16 cellular contexts compared by ENCODE assay signal in the genomic region with DNA sequence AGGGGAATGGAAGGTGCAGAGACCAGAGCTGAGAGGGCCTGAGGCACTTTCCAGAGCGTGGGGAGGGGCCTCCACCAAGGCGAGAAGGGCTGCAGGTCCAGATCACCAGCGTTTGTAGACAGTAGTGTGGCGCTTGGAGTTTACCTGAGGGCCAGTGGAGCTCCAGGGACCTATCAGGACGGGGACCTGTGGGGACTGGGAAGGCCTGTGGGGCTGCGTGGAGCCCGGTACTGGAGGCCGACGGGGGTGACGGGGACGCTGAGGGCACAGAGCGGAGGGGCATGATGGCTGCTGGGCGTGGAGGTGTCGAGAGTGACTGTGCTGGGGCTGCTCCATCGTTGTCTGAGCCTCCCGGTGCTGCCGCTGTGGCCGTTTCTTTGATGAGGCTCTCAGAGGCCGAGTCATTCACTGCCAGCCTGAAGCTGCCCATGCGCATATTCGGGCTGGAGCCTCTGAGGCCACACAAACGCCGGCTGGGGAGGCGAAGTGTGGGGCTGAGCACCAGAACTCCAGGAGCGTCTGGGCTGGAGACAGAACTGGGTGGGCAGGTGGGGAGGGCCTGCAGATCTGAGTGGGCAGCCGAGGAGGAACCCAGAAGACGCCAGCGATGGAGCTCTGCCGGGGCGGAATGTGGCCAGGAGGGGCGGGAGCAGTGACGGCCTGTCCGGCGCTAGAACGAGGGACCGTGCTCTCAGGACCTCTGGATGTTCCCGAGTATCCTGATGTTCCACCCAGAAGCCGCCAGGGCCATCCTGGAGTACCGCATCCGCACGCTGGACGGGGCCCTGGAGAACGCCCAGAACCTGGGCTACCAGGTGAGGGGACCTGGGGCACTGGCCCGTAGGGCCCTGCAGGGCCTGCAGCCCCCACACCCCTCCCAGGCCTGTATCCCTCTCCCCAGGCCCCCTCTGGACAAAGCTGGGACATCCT. TPM values are rescaled to one million over a fixed set of nuclear protein-coding genes. Genes with fewer than 3 reads are reported as not detected.
DNase-seq lines count a peak whose midpoint lies in the region; ATAC-seq and TF ChIP-seq lines count a peak whose summit lies in the region.
"Had no signal": no experiment of that assay in that cellular context is flagged by ENCODE, and none has a peak within 500 bp of the region (broad histone marks: within the 10 kb centered on the region; RNA-seq: fewer than 3 reads in every experiment).

No MANE protein-coding gene starts in this region.

- H3K27me3 ChIP-seq in CD4-positive, alpha-beta T cell (ENCODE audit: control insufficient read depth, insufficient read depth, low read length) = no peaks in the 10 kb centered on the region
- H3K27me3 ChIP-seq in IMR-90 (ENCODE audit: control insufficient read depth, insufficient read depth, low read length) = peaks cover 12% of the 10 kb centered on the region; the same call in 1 of the 2 replicates
- H3K27me3 ChIP-seq: vagina had no signal

- WGBS in IMR-90 (ENCODE audit: extremely low coverage in 2 of 2, insufficient read length in 1 of 2), 2 experiments = 79% methylated on average over 20 of the region's 44 CpGs; no CpG with 5 or more reads in 1 of the 2 experiments

- H3K27ac Mint-ChIP-seq in CD4-positive, alpha-beta T cell = peak overlapping the region; percentile 86
- H3K27ac Mint-ChIP-seq in central memory CD8-positive, alpha-beta T cell (ENCODE audit: low read depth) = no peak overlapping the region
- H3K27ac Mint-ChIP-seq in nephron = no peak overlapping the region
- H3K27ac Mint-ChIP-seq: HFFc6 had no signal

- H3K9me3 Mint-ChIP-seq in CD4-positive, alpha-beta T cell = no peaks in the 10 kb centered on the region
- no peaks in the 10 kb centered on the region for H3K9me3 Mint-ChIP-seq in central memory CD8-positive, alpha-beta T cell
- H3K9me3 Mint-ChIP-seq in nephron = no peaks in the 10 kb centered on the region
- H3K9me3 Mint-ChIP-seq: HFFc6 had no signal

- H3K18ac ChIP-seq in IMR-90 (ENCODE audit: low read depth, low read length) = no peak overlapping the region

- no peak overlapping the region for H3K4me2 ChIP-seq in IMR-90 (ENCODE audit: low read depth, low read length)

- in situ Hi-C loops in IMR-90 (cut with MboI; ENCODE audit: low sequenced_read_pairs) = no loop called here

- H2BK15ac ChIP-seq in IMR-90 (ENCODE audit: low read depth, low read length) = no peak overlapping the region

- no peak overlapping the region for H4K8ac ChIP-seq in IMR-90 (ENCODE audit: low read depth in 2 of 2, low read length in 2 of 2)

- H3K56ac ChIP-seq in IMR-90 (ENCODE audit: extremely low read depth, insufficient read depth, low read length) = no peak overlapping the region

- H3K36me3 ChIP-seq in IMR-90 (ENCODE audit: control insufficient read depth, insufficient read depth, low read length) = peaks cover 19% of the 10 kb centered on the region
- H3K36me3 ChIP-seq: vagina had no signal

- H3K4me3 Mint-ChIP-seq in CD4-positive, alpha-beta T cell = peak overlapping the region; percentile 89
- H3K4me3 Mint-ChIP-seq in central memory CD8-positive, alpha-beta T cell = peak overlapping the region; percentile 88
- peak overlapping the region; percentile 7 to 67 (median 63) for H3K4me3 Mint-ChIP-seq in nephron
- H3K4me3 Mint-ChIP-seq: HFFc6 had no signal

- H3K79me1 ChIP-seq in IMR-90 (ENCODE audit: low read depth in 1 of 2, low read length in 2 of 2) = peaks cover 0 to 7% of the 10 kb centered on the region in 2 experiments; a peak in 3 of 4 replicates

- H3K36me3 Mint-ChIP-seq in CD4-positive, alpha-beta T cell (ENCODE audit: low read depth) = peaks cover 36% of the 10 kb centered on the region
- peaks cover 29% of the 10 kb centered on the region for H3K36me3 Mint-ChIP-seq in central memory CD8-positive, alpha-beta T cell (ENCODE audit: insufficient read depth)
- no peaks in the 10 kb centered on the region for H3K36me3 Mint-ChIP-seq in nephron (ENCODE audit: low read depth)

- no peak overlapping the region for H3K14ac ChIP-seq in IMR-90 (replicated peaks; ENCODE audit: low read depth, low read length)

- TF ChIP-seq RAD21 in IMR-90 (IDR thresholded peaks at IDR 0.05; ENCODE audit: low read length) = no peak

- no peak for ATAC-seq in CD4-positive, alpha-beta T cell (ENCODE audit: poor library complexity)
- ATAC-seq in IMR-90 (ENCODE audit: low read depth) (no peak), HG03565 (IDR thresholded peaks at IDR 0.05; ENCODE audit: unreplicated experiment) (no peak)
- no peak for ATAC-seq in central memory CD8-positive, alpha-beta T cell (replicated peaks; ENCODE audit: extremely low read depth, poor library complexity, severe bottlenecking)

- no peak overlapping the region for H2BK5ac ChIP-seq in IMR-90 (ENCODE audit: low read depth, low read length, poor library complexity, severe bottlenecking)

- TF ChIP-seq POLR2A in IMR-90 (IDR thresholded peaks at IDR 0.05; ENCODE audit: low read depth, low read length) = no peak

- POLR2A ChIA-PET in CD4-positive, alpha-beta T cell (lab: Charles Lee) = interaction anchor here (2.7 to 6.9 kb wide), 4 partner anchors 14 to 85 kb away, joined by 10 to 148 read pairs (median 72); partner anchors contain the start of genes BET1L, NLRP6 and RIC8A
- POLR2A ChIA-PET in IMR-90 (lab: Charles Lee; ENCODE audit: unreplicated experiment) = interaction anchor here (0.6 kb wide), 1 partner anchor 13 kb away, joined by 12 read pairs; no protein-coding TSS in a partner anchor

- DNase-seq in CD4-positive, alpha-beta T cell = peak in 1 of 10 experiments; percentile 34
- DNase-seq in IMR-90 (no peak), AML-193 (lab: John Stamatoyannopoulos, UW) (no peak), amniotic stem cell (lab: John Stamatoyannopoulos, UW) (no peak), NOMO-1 (lab: John Stamatoyannopoulos, UW; ENCODE audit: unreplicated experiment in 2 of 2) (no peak)
- DNase-seq in central memory CD8-positive, alpha-beta T cell (ENCODE audit: low spot score in 2 of 2) = no peak
- DNase-seq: HFFc6, T-helper 9 cell had no signal

- no peak overlapping the region for H2AFZ ChIP-seq in IMR-90 (replicated peaks; ENCODE audit: low read length, poor library complexity)

- H3K27me3 Mint-ChIP-seq in CD4-positive, alpha-beta T cell = peaks cover 4% of the 10 kb centered on the region
- no peaks in the 10 kb centered on the region for H3K27me3 Mint-ChIP-seq in central memory CD8-positive, alpha-beta T cell
- peaks cover 5% of the 10 kb centered on the region for H3K27me3 Mint-ChIP-seq in nephron (ENCODE audit: low read depth)

- H3K9me3 ChIP-seq in CD4-positive, alpha-beta T cell (ENCODE audit: control insufficient read depth, low read length) = no peaks in the 10 kb centered on the region
- no peaks in the 10 kb centered on the region for H3K9me3 ChIP-seq in IMR-90 (ENCODE audit: control insufficient read depth, insufficient read depth, low read length)
- H3K9me3 ChIP-seq: Caco-2, vagina had no signal

- no peak overlapping the region for H4K5ac ChIP-seq in IMR-90 (ENCODE audit: low read depth, low read length)

- no peak overlapping the region for H3K4ac ChIP-seq in IMR-90 (ENCODE audit: low read depth, low read length)

- no peak overlapping the region for H2BK20ac ChIP-seq in IMR-90 (ENCODE audit: low read depth, low read length)

- no peak overlapping the region for H3K9ac ChIP-seq in IMR-90 (ENCODE audit: low read depth, low read length)

- H2AK9ac ChIP-seq in IMR-90 (replicated peaks; ENCODE audit: low read depth, low read length, poor library complexity) = peak overlapping the region; percentile 42

- H3K9me1 ChIP-seq in IMR-90 (ENCODE audit: insufficient read depth, low read length) = no peaks in the 10 kb centered on the region

- CTCF ChIA-PET in CD4-positive, alpha-beta T cell (lab: Charles Lee) = interaction anchor here (3.2 kb wide), 1 partner anchor 40 kb away, joined by 17 read pairs; no protein-coding TSS in a partner anchor
- CTCF ChIA-PET in IMR-90 (lab: Yijun Ruan, JAX) = no interaction called here

- no peak overlapping the region for H3K23ac ChIP-seq in IMR-90 (ENCODE audit: low read depth, low read length)

- TF ChIP-seq CTCF in CD4-positive, alpha-beta T cell (IDR thresholded peaks at IDR 0.05) = no peak
- TF ChIP-seq CTCF in IMR-90 (conservative IDR thresholded peaks at IDR 0.05; ENCODE audit: low read depth, low read length) (no peak), nephron (IDR thresholded peaks at IDR 0.05; ENCODE audit: unreplicated experiment in 3 of 3) (no peak)

- H3K4me1 ChIP-seq in IMR-90 (ENCODE audit: control insufficient read depth, insufficient read depth, low read length) = peaks cover 4% of the 10 kb centered on the region; the same call in 1 of the 2 replicates

- no TSS peak for BruUV-seq in IMR-90 (replicated peaks; lab: Mats Ljungman, UMichigan)

- dilution Hi-C loops in IMR-90 (cut with HindIII; ENCODE audit: low sequenced_read_pairs, unreplicated experiment) = no loop called here

- H4K20me1 ChIP-seq in IMR-90 (ENCODE audit: insufficient read depth, low read length) = no peaks in the 10 kb centered on the region

- no peak overlapping the region for H3K27ac ChIP-seq in CD4-positive, alpha-beta T cell (ENCODE audit: low read depth, low read length)
- H3K27ac ChIP-seq in IMR-90 (ENCODE audit: insufficient read depth, low read length) = no peak overlapping the region
- H3K27ac ChIP-seq: dorsolateral prefrontal cortex, vagina had no signal

- H2BK120ac ChIP-seq in IMR-90 (ENCODE audit: low read depth, low read length) = no peak overlapping the region

- intact Hi-C loops in CD4-positive, alpha-beta T cell (cut with DNase I, micrococcal nuclease) = no loop called here
- intact Hi-C loops in IMR-90 (cut with micrococcal nuclease) = no loop called here

- H3K4me1 Mint-ChIP-seq in CD4-positive, alpha-beta T cell (ENCODE audit: low read depth) = peaks cover 30% of the 10 kb centered on the region
- peaks cover 39% of the 10 kb centered on the region for H3K4me1 Mint-ChIP-seq in central memory CD8-positive, alpha-beta T cell
- H3K4me1 Mint-ChIP-seq in nephron = peaks cover 5% of the 10 kb centered on the region

- no peak overlapping the region for H2AK5ac ChIP-seq in IMR-90 (ENCODE audit: low read depth, low read length)

- H4K91ac ChIP-seq in IMR-90 (ENCODE audit: insufficient read depth, low read depth, low read length) = no peak overlapping the region

- H3K4me3 ChIP-seq in IMR-90 (ENCODE audit: insufficient read depth, low read depth, low read length) = no peak overlapping the region
- H3K4me3 ChIP-seq: dorsolateral prefrontal cortex, lung, vagina had no signal

RNA-seq across cellular contexts. Expression of gene PGGHG, which starts 2.6 kb away (rescaled TPM):
- 100 to 1,000 TPM; 670 to 671 TPM for total RNA-seq in CD4-positive, alpha-beta T cell
- total RNA-seq in IMR-90 (2012; rRNA removed) = 1.4 and 1.8 TPM in 2 replicates
- 16.2 and 17.0 TPM in 2 replicates for polyA plus RNA-seq in IMR-90 (2012; rRNA removed)
- 2.1 and 3.3 TPM in 2 replicates for polyA plus RNA-seq in IMR-90 (2012; cell fraction: cytosol; rRNA removed)
- 170 and 305 TPM in 2 replicates for polyA plus RNA-seq in IMR-90 (2012; cell fraction: nucleus; rRNA removed; ENCODE audit: low replicate concordance)

RNA-seq across cellular contexts. Expression of gene IFITM5, which starts 7.8 kb away (rescaled TPM):
- not detected for total RNA-seq in CD4-positive, alpha-beta T cell
- not detected in 2 replicates for total RNA-seq in IMR-90 (2012; rRNA removed)
- polyA plus RNA-seq in IMR-90 (2012; rRNA removed) = not detected in 2 replicates
- polyA plus RNA-seq in IMR-90 (2012; cell fraction: cytosol; rRNA removed) = not detected in 2 replicates
- polyA plus RNA-seq in IMR-90 (2012; cell fraction: nucleus; rRNA removed; ENCODE audit: low replicate concordance) = not detected in 2 replicates
- total RNA-seq: Caco-2, glomerular endothelial cell, HFFc6, LHCN-M2, lung, vagina had no signal
- polyA plus RNA-seq: lung had no signal

RNA-seq across cellular contexts. Expression of gene NLRP6, which starts 13.3 kb away (rescaled TPM):
- total RNA-seq in CD4-positive, alpha-beta T cell = 10 to 100 TPM; 14.4 to 14.7 TPM
- total RNA-seq in IMR-90 (2012; rRNA removed) = not detected in 2 replicates
- not detected in 2 replicates for polyA plus RNA-seq in IMR-90 (2012; rRNA removed)
- not detected in 2 replicates for polyA plus RNA-seq in IMR-90 (2012; cell fraction: cytosol; rRNA removed)
- polyA plus RNA-seq in IMR-90 (2012; cell fraction: nucleus; rRNA removed; ENCODE audit: low replicate concordance) = 0.02 TPM in 1 of 2 replicates, not detected in the other
- total RNA-seq: Caco-2, glomerular endothelial cell, HFFc6, LHCN-M2 had no signal

RNA-seq across cellular contexts. Expression of gene IFITM2, which starts 16.1 kb away (rescaled TPM):
- total RNA-seq in CD4-positive, alpha-beta T cell = 100 to 1,000 TPM; 364 to 383 TPM
- total RNA-seq in IMR-90 (2012; rRNA removed) = 26.4 and 31.2 TPM in 2 replicates
- polyA plus RNA-seq in IMR-90 (2012; rRNA removed) = 564 and 600 TPM in 2 replicates
- polyA plus RNA-seq in IMR-90 (2012; cell fraction: cytosol; rRNA removed) = 588 and 1,067 TPM in 2 replicates
- 95.2 and 139 TPM in 2 replicates for polyA plus RNA-seq in IMR-90 (2012; cell fraction: nucleus; rRNA removed; ENCODE audit: low replicate concordance)

RNA-seq across cellular contexts. Expression of gene IFITM1, which starts 22.3 kb away (rescaled TPM):
- total RNA-seq in CD4-positive, alpha-beta T cell = 100 to 1,000 TPM; 286 to 306 TPM
- total RNA-seq in IMR-90 (2012; rRNA removed) = 14.4 and 24.2 TPM in 2 replicates
- polyA plus RNA-seq in IMR-90 (2012; rRNA removed) = 67.5 and 68.9 TPM in 2 replicates
- 54.7 and 163 TPM in 2 replicates for polyA plus RNA-seq in IMR-90 (2012; cell fraction: cytosol; rRNA removed)
- 25.1 and 28.0 TPM in 2 replicates for polyA plus RNA-seq in IMR-90 (2012; cell fraction: nucleus; rRNA removed; ENCODE audit: low replicate concordance)

Comparison
In these comparisons a context has a peak if more than half of its experiments do, and no peak if none do; other contexts are left out.
1. RNA of gene PGGHG, which starts 2.6 kb away (total RNA-seq): 670 to 671 TPM in CD4-positive, alpha-beta T cell; 1.4 to 1.8 TPM in IMR-90; every median in the first group is over 100 times any median in the second.
2. RNA of gene NLRP6, which starts 13.3 kb away (total RNA-seq): 14.4 to 14.7 TPM in CD4-positive, alpha-beta T cell; not detected in IMR-90; every median in the first group is over 10 times any median in the second.
3. Peak in every context shown above with its lines, with median percentiles within 50 percentile points of each other: H3K4me3 Mint-ChIP-seq.